ENCODE assay signal across 1 cellular context in the genomic region with DNA sequence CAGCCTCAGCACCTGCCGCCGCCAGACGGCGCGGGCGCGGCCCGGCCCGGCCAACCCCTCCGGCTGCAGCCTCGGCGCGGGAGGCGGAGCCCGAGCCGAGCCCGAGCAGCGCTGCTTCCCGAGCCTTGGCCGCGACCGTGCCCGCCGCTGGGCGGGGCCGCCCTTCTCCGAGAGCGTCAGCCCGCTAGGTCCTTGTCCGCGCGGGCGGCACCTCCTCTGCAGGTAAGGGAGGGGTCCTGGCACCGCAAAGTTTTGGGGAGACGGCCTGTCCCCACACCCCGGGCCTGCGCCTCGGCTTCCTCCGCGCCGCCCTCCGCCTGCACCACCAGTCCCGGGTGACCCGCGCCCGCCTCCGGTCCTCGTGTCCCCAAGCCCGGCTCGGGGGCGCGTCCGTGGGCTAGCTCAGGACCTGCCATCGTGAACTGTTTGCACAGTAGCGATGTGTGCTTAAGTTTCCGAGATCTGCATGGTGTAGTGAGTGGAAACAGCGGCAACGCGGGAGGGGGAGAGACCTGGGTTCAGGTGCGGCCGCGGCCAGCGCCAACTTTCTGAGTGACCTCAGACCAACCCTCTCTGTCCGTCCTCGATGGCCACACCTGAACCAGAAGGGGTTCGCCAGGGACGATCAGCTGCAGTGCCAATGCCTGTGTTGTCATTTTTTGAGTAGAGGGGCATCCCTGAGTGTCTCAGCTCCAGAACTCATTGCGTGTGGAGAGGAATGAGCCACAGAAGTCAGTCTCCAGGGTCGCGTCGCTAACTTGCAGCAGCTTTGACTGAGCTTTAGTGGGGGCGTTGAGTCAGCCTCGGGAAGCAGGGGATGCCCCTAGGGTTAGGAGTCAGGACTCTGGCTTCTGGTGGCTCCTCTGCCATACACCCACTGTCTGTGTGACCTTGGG.
TF ChIP-seq lines count a peak whose summit lies in the region.

A gene with protein sequence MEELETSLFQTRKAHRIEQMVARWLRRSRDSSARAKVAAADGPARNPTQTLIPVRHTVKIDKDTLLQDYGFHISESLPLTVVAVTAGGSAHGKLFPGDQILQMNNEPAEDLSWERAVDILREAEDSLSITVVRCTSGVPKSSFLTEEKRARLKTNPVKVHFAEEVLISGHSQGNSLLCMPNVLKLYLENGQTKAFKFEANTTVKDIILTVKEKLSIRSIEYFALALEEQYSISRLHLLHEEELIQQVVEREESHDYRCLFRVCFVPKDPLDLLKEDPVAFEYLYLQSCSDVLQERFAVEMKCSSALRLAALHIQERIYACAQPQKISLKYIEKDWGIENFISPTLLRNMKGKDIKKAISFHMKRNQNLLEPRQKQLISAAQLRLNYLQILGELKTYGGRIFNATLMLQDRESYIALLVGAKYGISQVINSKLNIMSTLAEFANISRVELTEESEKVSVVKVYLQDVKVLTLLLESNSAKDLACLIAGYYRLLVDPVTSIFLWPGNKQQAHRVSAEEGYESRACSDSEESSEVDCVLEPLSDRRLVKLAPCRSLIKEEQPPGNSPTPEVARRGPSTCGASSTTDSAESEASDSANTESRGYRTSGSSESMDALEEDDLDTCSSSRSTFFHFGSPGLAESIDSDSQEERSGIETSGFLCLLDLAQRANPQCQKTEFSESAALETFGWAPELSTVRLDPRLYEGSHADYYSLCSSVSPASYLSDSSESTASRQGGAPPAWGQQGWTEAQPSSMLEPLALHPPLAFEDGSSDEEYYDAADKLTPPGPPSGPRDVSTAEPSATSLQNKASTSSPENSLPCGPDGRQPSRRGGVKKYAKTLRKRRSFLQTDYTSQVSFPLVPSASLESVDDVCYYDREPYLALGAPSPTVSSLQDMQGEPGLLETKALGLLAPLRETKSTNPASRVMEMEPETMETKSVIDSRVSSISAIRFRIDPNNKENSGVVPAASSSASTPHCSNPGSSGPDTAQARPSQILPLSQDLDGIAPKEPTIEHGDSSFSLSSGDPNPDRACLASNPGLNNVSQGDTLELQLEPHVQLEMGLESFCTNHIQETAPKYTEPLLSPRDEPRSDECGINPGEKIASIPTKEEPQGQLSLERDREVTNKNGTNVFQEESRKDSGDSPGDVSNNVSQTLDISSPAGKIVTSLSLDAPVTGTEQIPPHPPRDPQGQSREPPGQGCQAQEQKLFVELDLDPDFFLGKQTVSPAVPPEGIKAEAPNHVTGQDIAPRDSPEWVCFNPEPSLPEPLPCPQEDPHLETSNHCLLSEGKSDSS (N-terminal part only) (plus strand): TSS at position 82 of the 896 bp plus-strand sequence. CDS start 41,688 bp downstream, outside the sequence.

TF ChIP-seq in H1, 55 proteins besides CTCF, POLR2A, EP300 and RAD21:
- TF ChIP-seq JUND (IDR thresholded peaks at IDR 0.05; ENCODE audit: low read length) (no peak), ZNF274 (IDR thresholded peaks at IDR 0.05; ENCODE audit: borderline replicate concordance, extremely low read depth, low read length) (no peak), HDAC6 (IDR thresholded peaks at IDR 0.05; ENCODE audit: low read depth, low read length) (no peak), HDAC2 (IDR thresholded peaks at IDR 0.05; ENCODE audit: borderline replicate concordance in 1 of 2, low read depth in 2 of 2, low read length in 2 of 2) (no peak), RFX5 (IDR thresholded peaks at IDR 0.05; ENCODE audit: borderline replicate concordance, low read depth, low read length) (no peak), YY1 (IDR thresholded peaks at IDR 0.05; ENCODE audit: low read depth, low read length) (no peak), RBBP5 (IDR thresholded peaks at IDR 0.05; ENCODE audit: borderline replicate concordance, low read depth, low read length) (no peak), MAFK (IDR thresholded peaks at IDR 0.05; ENCODE audit: low read depth, low read length) (no peak), CHD1 (IDR thresholded peaks at IDR 0.05; ENCODE audit: low read depth, low read length) (no peak), FOSL1 (IDR thresholded peaks at IDR 0.05; ENCODE audit: insufficient read depth, low read depth, low read length) (no peak), SAP30 (IDR thresholded peaks at IDR 0.05; ENCODE audit: insufficient read depth, insufficient replicate concordance, low read length) (no peak), BACH1 (IDR thresholded peaks at IDR 0.05; ENCODE audit: low read length) (no peak), CTBP2 (IDR thresholded peaks at IDR 0.05; ENCODE audit: borderline replicate concordance, insufficient read depth, insufficient read length, low read length) (no peak), CEBPB (IDR thresholded peaks at IDR 0.05; ENCODE audit: low read depth, low read length) (no peak), CBX8 (IDR thresholded peaks at IDR 0.05; ENCODE audit: borderline replicate concordance, low read depth, low read length) (no peak), SUZ12 (IDR thresholded peaks at IDR 0.05; ENCODE audit: low read length) (peak; percentile 86), TAF7 (optimal IDR thresholded peaks at IDR 0.05; ENCODE audit: borderline replicate concordance, low read depth, low read length) (no peak), BCL11A (IDR thresholded peaks at IDR 0.05; ENCODE audit: low read depth in 2 of 2, low read length in 2 of 2) (no peak), ASH2L (IDR thresholded peaks at IDR 0.05; ENCODE audit: low read length) (peak; percentile 41), KDM5A (IDR thresholded peaks at IDR 0.05; ENCODE audit: low read length) (no peak), NANOG (IDR thresholded peaks at IDR 0.05; ENCODE audit: insufficient read depth, low read depth, low read length, poor library complexity, severe bottlenecking) (no peak), SP2 (IDR thresholded peaks at IDR 0.05; ENCODE audit: low read length) (no peak), KDM4A (IDR thresholded peaks at IDR 0.05; ENCODE audit: low read depth, low read length, severe bottlenecking) (peak; percentile 73), GTF2F1 (IDR thresholded peaks at IDR 0.05; ENCODE audit: borderline replicate concordance, low read depth, low read length) (no peak), CREB1 (IDR thresholded peaks at IDR 0.05) (no peak), POU5F1 (IDR thresholded peaks at IDR 0.05; ENCODE audit: low read depth, low read length) (no peak), PHF8 (conservative IDR thresholded peaks at IDR 0.05; ENCODE audit: low read depth, low read length) (0 out of 2 replicates have a peak, but pooled peaks have one; percentile 20), KDM1A (IDR thresholded peaks at IDR 0.05; ENCODE audit: borderline replicate concordance, low read length) (no peak), RXRA (IDR thresholded peaks at IDR 0.05; ENCODE audit: insufficient read depth, low read depth, low read length) (no peak), EZH2 (IDR thresholded peaks at IDR 0.05; ENCODE audit: low read depth, low read length, severe bottlenecking) (peak; percentile 76)
- TF ChIP-seq, protein P1, sequence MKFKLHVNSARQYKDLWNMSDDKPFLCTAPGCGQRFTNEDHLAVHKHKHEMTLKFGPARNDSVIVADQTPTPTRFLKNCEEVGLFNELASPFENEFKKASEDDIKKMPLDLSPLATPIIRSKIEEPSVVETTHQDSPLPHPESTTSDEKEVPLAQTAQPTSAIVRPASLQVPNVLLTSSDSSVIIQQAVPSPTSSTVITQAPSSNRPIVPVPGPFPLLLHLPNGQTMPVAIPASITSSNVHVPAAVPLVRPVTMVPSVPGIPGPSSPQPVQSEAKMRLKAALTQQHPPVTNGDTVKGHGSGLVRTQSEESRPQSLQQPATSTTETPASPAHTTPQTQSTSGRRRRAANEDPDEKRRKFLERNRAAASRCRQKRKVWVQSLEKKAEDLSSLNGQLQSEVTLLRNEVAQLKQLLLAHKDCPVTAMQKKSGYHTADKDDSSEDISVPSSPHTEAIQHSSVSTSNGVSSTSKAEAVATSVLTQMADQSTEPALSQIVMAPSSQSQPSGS (IDR thresholded peaks at IDR 0.05; ENCODE audit: low read length), result no peak
- TF ChIP-seq, protein P2, sequence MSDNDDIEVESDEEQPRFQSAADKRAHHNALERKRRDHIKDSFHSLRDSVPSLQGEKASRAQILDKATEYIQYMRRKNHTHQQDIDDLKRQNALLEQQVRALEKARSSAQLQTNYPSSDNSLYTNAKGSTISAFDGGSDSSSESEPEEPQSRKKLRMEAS (IDR thresholded peaks at IDR 0.05), result no peak
- TF ChIP-seq, protein P3, sequence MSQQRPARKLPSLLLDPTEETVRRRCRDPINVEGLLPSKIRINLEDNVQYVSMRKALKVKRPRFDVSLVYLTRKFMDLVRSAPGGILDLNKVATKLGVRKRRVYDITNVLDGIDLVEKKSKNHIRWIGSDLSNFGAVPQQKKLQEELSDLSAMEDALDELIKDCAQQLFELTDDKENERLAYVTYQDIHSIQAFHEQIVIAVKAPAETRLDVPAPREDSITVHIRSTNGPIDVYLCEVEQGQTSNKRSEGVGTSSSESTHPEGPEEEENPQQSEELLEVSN (IDR thresholded peaks at IDR 0.05), result no peak
- TF ChIP-seq, protein P4, sequence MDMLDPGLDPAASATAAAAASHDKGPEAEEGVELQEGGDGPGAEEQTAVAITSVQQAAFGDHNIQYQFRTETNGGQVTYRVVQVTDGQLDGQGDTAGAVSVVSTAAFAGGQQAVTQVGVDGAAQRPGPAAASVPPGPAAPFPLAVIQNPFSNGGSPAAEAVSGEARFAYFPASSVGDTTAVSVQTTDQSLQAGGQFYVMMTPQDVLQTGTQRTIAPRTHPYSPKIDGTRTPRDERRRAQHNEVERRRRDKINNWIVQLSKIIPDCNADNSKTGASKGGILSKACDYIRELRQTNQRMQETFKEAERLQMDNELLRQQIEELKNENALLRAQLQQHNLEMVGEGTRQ (IDR thresholded peaks at IDR 0.05; ENCODE audit: low read length), result no peak
- TF ChIP-seq, protein P5, sequence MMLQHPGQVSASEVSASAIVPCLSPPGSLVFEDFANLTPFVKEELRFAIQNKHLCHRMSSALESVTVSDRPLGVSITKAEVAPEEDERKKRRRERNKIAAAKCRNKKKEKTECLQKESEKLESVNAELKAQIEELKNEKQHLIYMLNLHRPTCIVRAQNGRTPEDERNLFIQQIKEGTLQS (IDR thresholded peaks at IDR 0.05; ENCODE audit: insufficient read depth, low read depth, low read length), result no peak
